28 cellular contexts compared by ENCODE assay signal in genomic region chrX:154695913-154696312, GRCh38. TPM values are rescaled to one million over a fixed set of nuclear protein-coding genes. Genes with fewer than 3 reads are reported as not detected.
A peak's percentile ranks its signal among the peaks of the same experiment; 100 is the strongest.
DNase-seq lines count a peak whose midpoint lies in the region; ATAC-seq and TF ChIP-seq lines count a peak whose summit lies in the region.
"Had no signal": no experiment of that assay in that cellular context is flagged by ENCODE, and none has a peak within 500 bp of the region (broad histone marks: within the 10 kb centered on the region; RNA-seq: fewer than 3 reads in every experiment).

No MANE protein-coding gene starts in this region.

- H3K27ac ChIP-seq in BLaER1 treated with 17β-estradiol and CSF1 and Interleukin-3, amounts not matched to agents 10 nM and 100 nM, result peak overlapping the region in 10 of 11 experiments; percentile 39 to 75 (median 58); a peak in 18 of 22 replicates
- H3K27ac ChIP-seq: HL-60 had no signal

- TF ChIP-seq CTCF in nephron (IDR thresholded peaks at IDR 0.05; ENCODE audit: unreplicated experiment in 3 of 3) (no peak), nephron progenitor cell (IDR thresholded peaks at IDR 0.05) (no peak)

- peaks cover 13% of the 10 kb centered on the region for H3K9me3 Mint-ChIP-seq in nephron
- H3K9me3 Mint-ChIP-seq in nephron progenitor cell, result peaks cover 71% of the 10 kb centered on the region
- H3K9me3 Mint-ChIP-seq: stimulated activated naive CD8-positive, alpha-beta T cell treated with anti-CD3 and anti-CD28 coated beads, Interleukin-15, Interleukin-2, amounts not matched to agents 100 ng/mL and 50 ng/mL, for 24 hours had no signal

- H3K4me3 ChIP-seq in BLaER1 treated with 17β-estradiol and CSF1 and Interleukin-3, amounts not matched to agents 10 nM and 100 nM, result 0 out of 20 replicates have a peak overlapping the region, but pooled peaks of 1 of the 10 experiments have one; percentile 31
- H3K4me3 ChIP-seq: adrenal gland, mucosa of descending colon, tibial nerve had no signal

- peaks cover 42 to 62% (median 54%) of the 10 kb centered on the region in 10 experiments for H3K4me1 ChIP-seq in BLaER1 treated with 17β-estradiol and CSF1 and Interleukin-3, amounts not matched to agents 10 nM and 100 nM

- no peak for ATAC-seq in GM18858 (IDR thresholded peaks at IDR 0.05; ENCODE audit: unreplicated experiment)
- ATAC-seq: mucosa of descending colon, Panc1, WTC11 had no signal

- H3K36me3 ChIP-seq in BLaER1 treated with 17β-estradiol and CSF1 and Interleukin-3, amounts not matched to agents 10 nM and 100 nM, result peaks cover 5 to 80% (median 65%) of the 10 kb centered on the region in 11 experiments; a peak in 20 of 22 replicates
- H3K36me3 ChIP-seq: adrenal gland, brain microvascular endothelial cell had no signal

- no peak overlapping the region for H3K4me3 Mint-ChIP-seq in nephron
- H3K4me3 Mint-ChIP-seq in nephron progenitor cell, result no peak overlapping the region
- H3K4me3 Mint-ChIP-seq: IgD-negative memory B cell; stimulated activated naive CD8-positive, alpha-beta T cell treated with anti-CD3 and anti-CD28 coated beads, Interleukin-15, Interleukin-2, amounts not matched to agents 100 ng/mL and 50 ng/mL, for 24 hours; WTC11 had no signal

- H3K27me3 Mint-ChIP-seq in nephron (ENCODE audit: low read depth) (no peaks in the 10 kb centered on the region), nephron progenitor cell (ENCODE audit: low read depth, poor library complexity) (peaks cover 10% of the 10 kb centered on the region)
- H3K27me3 Mint-ChIP-seq: IgD-negative memory B cell; stimulated activated naive CD8-positive, alpha-beta T cell treated with anti-CD3 and anti-CD28 coated beads, Interleukin-15, Interleukin-2, amounts not matched to agents 100 ng/mL and 50 ng/mL, for 24 hours had no signal

- peaks cover 49 to 87% (median 70%) of the 10 kb centered on the region in 11 experiments for H3K27me3 ChIP-seq in BLaER1 treated with 17β-estradiol and CSF1 and Interleukin-3, amounts not matched to agents 10 nM and 100 nM
- H3K27me3 ChIP-seq: adrenal gland, brain microvascular endothelial cell, tibial nerve had no signal

- H3K4me1 Mint-ChIP-seq in nephron, result peaks cover 13% of the 10 kb centered on the region
- no peaks in the 10 kb centered on the region for H3K4me1 Mint-ChIP-seq in nephron progenitor cell

- peak overlapping the region; percentile 8 to 68 (median 11) for H3K27ac Mint-ChIP-seq in nephron
- no peak overlapping the region for H3K27ac Mint-ChIP-seq in nephron progenitor cell
- H3K27ac Mint-ChIP-seq: IgD-negative memory B cell, WTC11 had no signal

- H3K36me3 Mint-ChIP-seq in nephron (ENCODE audit: low read depth) (no peaks in the 10 kb centered on the region), nephron progenitor cell (ENCODE audit: low read depth) (no peaks in the 10 kb centered on the region)
- H3K36me3 Mint-ChIP-seq: WTC11 had no signal

- peaks cover 16 to 45% (median 31%) of the 10 kb centered on the region in 11 experiments for H3K9me3 ChIP-seq in BLaER1 treated with 17β-estradiol and CSF1 and Interleukin-3, amounts not matched to agents 10 nM and 100 nM (replicated peaks in 1 of 11)
- H3K9me3 ChIP-seq: adrenal gland, mucosa of descending colon, tibial nerve had no signal

- peak overlapping the region; percentile 22 to 74 (median 62) for H3K4me2 ChIP-seq in BLaER1 treated with 17β-estradiol and CSF1 and Interleukin-3, amounts not matched to agents 10 nM and 100 nM

- H4K20me1 ChIP-seq in BLaER1 treated with 17β-estradiol and CSF1 and Interleukin-3, amounts not matched to agents 10 nM and 100 nM, result peaks cover 0 to 3% (median 0%) of the 10 kb centered on the region in 11 experiments; a peak in 2 of 22 replicates

- H3K9ac ChIP-seq in BLaER1 treated with 17β-estradiol and CSF1 and Interleukin-3, amounts not matched to agents 10 nM and 100 nM, result peak overlapping the region in 2 of 11 experiments; percentile 6 to 19; a peak in 1 of 22 replicates

- peak; percentile 56 for DNase-seq in LHCN-M2 (ENCODE audit: low read depth)
- DNase-seq in fibroblast of peridontal ligament (ENCODE audit: extremely low read depth), result peak; percentile 53
- DNase-seq in nephron progenitor cell, result no peak
- DNase-seq in activated naive CD4-positive, alpha-beta T cell treated with Interleukin-2 at 50 U/mL for 16 hours, result no peak
- DNase-seq: activated CD4-positive, alpha-beta T cell treated with anti-CD3 and anti-CD28 coated beads, Interleukin-2, amount 50 U/mL, for 4 hours; activated CD8-positive, alpha-beta memory T cell treated with anti-CD3 and anti-CD28 coated beads, Interleukin-2, amount 50 U/mL, for 48 hours; activated gamma-delta T cell treated with Interleukin-2 at 50 U/mL for 16 hours; cortex of kidney; GOT3; hippocampal formation; mucosa of descending colon; NCI-H1436 treated with DMSO at 0.1 percent for 48 hours; NCI-H524 treated with DMSO at 0.1 percent for 48 hours; stimulated activated CD4-positive, alpha-beta T cell treated with anti-CD3 and anti-CD28 coated beads, Interleukin-4, amount 100 ng/mL, for 4 hours; T-helper 9 cell had no signal

RNA-seq across cellular contexts. Expression of gene CTAG2, which starts 42.5 kb away (rescaled TPM):
- total RNA-seq in LHCN-M2 (2014; rRNA removed), result not detected in 2 replicates
- not detected for polyA plus RNA-seq in LHCN-M2 (2012)
- total RNA-seq: fibroblast of villous mesenchyme, liver, mucosa of descending colon, tibial nerve, WTC11 had no signal
- polyA plus RNA-seq: IgD-negative memory B cell, liver had no signal

RNA-seq across cellular contexts. Expression of gene GAB3, which starts 55.0 kb away (rescaled TPM):
- total RNA-seq in LHCN-M2 (2014; rRNA removed), result 2.4 and 12.5 TPM in 2 replicates
- polyA plus RNA-seq in LHCN-M2 (2012), result 1.9 TPM

Comparison
In these comparisons a context has a peak if more than half of its experiments do, and no peak if none do; other contexts are left out.
1. DNase-seq: peak in LHCN-M2 (single experiment) and fibroblast of peridontal ligament (single experiment); none in nephron progenitor cell (single experiment) and activated naive CD4-positive, alpha-beta T cell treated with Interleukin-2 at 50 U/mL for 16 hours (single experiment).